Comparison of ENCODE assay signal across 1 cellular context in genomic region chr3:50272911-50273688, GRCh38.
TF ChIP-seq lines count a peak whose summit lies in the region.

No MANE protein-coding gene starts in this region.

TF ChIP-seq in IMR-90, 13 proteins besides CTCF, POLR2A, EP300 and RAD21:
- TF ChIP-seq USF2 (IDR thresholded peaks at IDR 0.05; ENCODE audit: low read depth, low read length) (no peak), SMC3 (IDR thresholded peaks at IDR 0.05; ENCODE audit: low read depth, low read length) (peak; percentile 96), RCOR1 (IDR thresholded peaks at IDR 0.05; ENCODE audit: insufficient replicate concordance, low read length) (no peak), MXI1 (IDR thresholded peaks at IDR 0.05; ENCODE audit: borderline replicate concordance, low read depth, low read length) (0 out of 2 replicates have a peak, but pooled peaks have one; percentile 25), MAFK (IDR thresholded peaks at IDR 0.05; ENCODE audit: low read depth, low read length) (no peak), CHD1 (IDR thresholded peaks at IDR 0.05; ENCODE audit: low read depth, low read length) (no peak), BHLHE40 (IDR thresholded peaks at IDR 0.05; ENCODE audit: low read depth, low read length) (peak; percentile 11; the same call in 1 of the 2 replicates), MAZ (IDR thresholded peaks at IDR 0.05; ENCODE audit: borderline replicate concordance, low read depth, low read length) (peak; percentile 69; the same call in 1 of the 2 replicates), FOS (IDR thresholded peaks at IDR 0.05; ENCODE audit: low read depth, low read length) (no peak)
